8 cellular contexts compared by ENCODE assay signal in genomic region chr2:105336786-105337121, GRCh38. TPM values are rescaled to one million over a fixed set of nuclear protein-coding genes. Genes with fewer than 3 reads are reported as not detected.
DNase-seq lines count a peak whose midpoint lies in the region; ATAC-seq lines count a peak whose summit lies in the region.

No MANE protein-coding gene starts in this region.

- H3K4me3 Mint-ChIP-seq in activated naive CD8-positive, alpha-beta T cell, result peak overlapping the region; percentile 100
- peak overlapping the region; percentile 97 to 100 (median 100) for H3K4me3 Mint-ChIP-seq in immature natural killer cell
- H3K4me3 Mint-ChIP-seq in stimulated activated naive CD8-positive, alpha-beta T cell treated with anti-CD3 and anti-CD28 coated beads, Interleukin-15, amount 100 ng/mL, for 72 hours, result peak overlapping the region; percentile 98 to 100

- no peaks in the 10 kb centered on the region for H3K27me3 Mint-ChIP-seq in activated naive CD8-positive, alpha-beta T cell
- peaks cover 8 to 13% (median 8%) of the 10 kb centered on the region in 3 donors for H3K27me3 Mint-ChIP-seq in immature natural killer cell (ENCODE audit: low read depth in 3 of 3)
- H3K27me3 Mint-ChIP-seq in stimulated activated naive CD8-positive, alpha-beta T cell treated with anti-CD3 and anti-CD28 coated beads, Interleukin-15, amount 100 ng/mL, for 72 hours, result no peaks in the 10 kb centered on the region

- peak overlapping the region; percentile 99 for H3K27ac ChIP-seq in HUES48 (ENCODE audit: low read depth, low read length)

- peaks cover 33% of the 10 kb centered on the region for H3K4me1 Mint-ChIP-seq in activated naive CD8-positive, alpha-beta T cell (ENCODE audit: low read depth)
- peaks cover 33 to 50% of the 10 kb centered on the region in 2 donors for H3K4me1 Mint-ChIP-seq in immature natural killer cell
- peaks cover 37% of the 10 kb centered on the region for H3K4me1 Mint-ChIP-seq in stimulated activated naive CD8-positive, alpha-beta T cell treated with anti-CD3 and anti-CD28 coated beads, Interleukin-15, amount 100 ng/mL, for 72 hours

- H3K9ac ChIP-seq in HUES48 (ENCODE audit: low read depth, low read length), result peak overlapping the region; percentile 99

- no peaks in the 10 kb centered on the region for H3K36me3 Mint-ChIP-seq in activated naive CD8-positive, alpha-beta T cell
- peaks cover 3 to 5% (median 3%) of the 10 kb centered on the region in 3 donors for H3K36me3 Mint-ChIP-seq in immature natural killer cell

- H3K27ac Mint-ChIP-seq in activated naive CD8-positive, alpha-beta T cell, result peak overlapping the region; percentile 100
- peak overlapping the region; percentile 99 to 100 (median 100) for H3K27ac Mint-ChIP-seq in immature natural killer cell
- peak overlapping the region; percentile 100 for H3K27ac Mint-ChIP-seq in stimulated activated naive CD8-positive, alpha-beta T cell treated with anti-CD3 and anti-CD28 coated beads, Interleukin-15, amount 100 ng/mL, for 72 hours

- peaks cover 9% of the 10 kb centered on the region; the same call in 1 of the 2 replicates for H3K4me1 ChIP-seq in HUES48 (ENCODE audit: control insufficient read depth, insufficient read depth, low read length)

- peaks cover 37% of the 10 kb centered on the region for H3K36me3 ChIP-seq in HUES48 (ENCODE audit: control insufficient read depth, insufficient read depth, low read length)

- no peaks in the 10 kb centered on the region for H3K27me3 ChIP-seq in HUES48 (ENCODE audit: control insufficient read depth, insufficient read depth, low read length)

- H3K4me3 ChIP-seq in HUES48 (ENCODE audit: low read depth, low read length), result peak overlapping the region; percentile 90

- ATAC-seq in stimulated activated naive CD8-positive, alpha-beta T cell treated with anti-CD3 and anti-CD28 coated beads, Interleukin-15, amount 100 ng/mL, for 72 hours, result no peak
- no peak for ATAC-seq in GM19035 (IDR thresholded peaks at IDR 0.05; ENCODE audit: unreplicated experiment)

- no peaks in the 10 kb centered on the region for H3K9me3 Mint-ChIP-seq in activated naive CD8-positive, alpha-beta T cell (ENCODE audit: low read depth)
- no peaks in the 10 kb centered on the region for H3K9me3 Mint-ChIP-seq in immature natural killer cell
- no peaks in the 10 kb centered on the region for H3K9me3 Mint-ChIP-seq in stimulated activated naive CD8-positive, alpha-beta T cell treated with anti-CD3 and anti-CD28 coated beads, Interleukin-15, amount 100 ng/mL, for 72 hours

- H3K9me3 ChIP-seq in HUES48 (ENCODE audit: control insufficient read depth, insufficient read depth, low read length), result no peaks in the 10 kb centered on the region

- DNase-seq in immature natural killer cell (no peak), DMS53 treated with DMSO at 0.1 percent for 48 hours (lab: John Stamatoyannopoulos, UW; ENCODE audit: unreplicated experiment) (no peak), medulla oblongata (ENCODE audit: extremely low spot score) (no peak), KG1 (lab: John Stamatoyannopoulos, UW) (no peak)
- no peak for DNase-seq in stimulated activated naive CD8-positive, alpha-beta T cell treated with anti-CD3 and anti-CD28 coated beads, Interleukin-15, amount 100 ng/mL, for 72 hours

RNA-seq across cellular contexts. Expression of gene C2orf49, which starts 0.6 kb away (rescaled TPM):
- polyA plus RNA-seq in immature natural killer cell, result 10 to 100 TPM in 2 of 3 donors, 1 to 10 TPM in 1; 4.6 to 12.2 (median 11.1) TPM

RNA-seq across cellular contexts. Expression of gene TGFBRAP1, which starts 7.2 kb away (rescaled TPM):
- polyA plus RNA-seq in immature natural killer cell, result 10 to 100 TPM; 10.7 to 29.8 (median 15.7) TPM
